In genomic region chr1:192512426-192513125, GRCh38 we compare ENCODE assay signal across 10 cellular contexts.
DNase-seq lines count a peak whose midpoint lies in the region; ATAC-seq, FAIRE-seq and TF ChIP-seq lines count a peak whose summit lies in the region.
"Had no signal": no experiment of that assay in that cellular context is flagged by ENCODE, and none has a peak within 500 bp of the region (broad histone marks: within the 10 kb centered on the region; RNA-seq: fewer than 3 reads in every experiment).

No MANE protein-coding gene starts in this region.

- H3K9me3 ChIP-seq in OCI-LY3 (ENCODE audit: insufficient read depth, low read length) (no peaks in the 10 kb centered on the region), right lobe of liver (no peaks in the 10 kb centered on the region), small intestine (ENCODE audit: control insufficient read depth, low read depth) (no peaks in the 10 kb centered on the region)

- H3K27me3 ChIP-seq in OCI-LY3 (ENCODE audit: low read depth, low read length) (no peaks in the 10 kb centered on the region), right lobe of liver (no peaks in the 10 kb centered on the region), small intestine (ENCODE audit: control insufficient read depth in 2 of 2, insufficient read depth in 2 of 2, low read length in 2 of 2) (no peaks in the 10 kb centered on the region)

- H3K9ac ChIP-seq in OCI-LY3 (ENCODE audit: low read length), result peak overlapping the region; percentile 26; the same call in 1 of the 2 replicates

- H2AFZ ChIP-seq in OCI-LY3 (ENCODE audit: low read depth, low read length), result no peak overlapping the region

- H3K79me2 ChIP-seq in OCI-LY3 (ENCODE audit: low read length), result no peaks in the 10 kb centered on the region

- DNase-seq in right lobe of liver, result peak in 2 of 3 donors; percentile 20 to 47
- no peak for DNase-seq in cortex of kidney (lab: John Stamatoyannopoulos, UW)
- DNase-seq in small intestine, result no peak
- no peak for DNase-seq in AG08396 (ENCODE audit: low spot score)
- DNase-seq in NCI-H187 treated with DMSO at 0.1 percent for 48 hours (lab: John Stamatoyannopoulos, UW), result no peak
- DNase-seq: AML-193; stimulated activated CD4-positive, alpha-beta T cell treated with anti-CD3 and anti-CD28 coated beads, Interleukin-15, amount 100 ng/mL, for 24 hours had no signal

- TF ChIP-seq CTCF in 22Rv1 (IDR thresholded peaks at IDR 0.05) (no peak), OCI-LY3 (IDR thresholded peaks at IDR 0.05; ENCODE audit: low read depth, low read length) (no peak), right lobe of liver (IDR thresholded peaks at IDR 0.05) (no peak)

- TF ChIP-seq POLR2A in right lobe of liver (IDR thresholded peaks at IDR 0.05), result no peak

- whole genome bisulfite sequencing in right lobe of liver (ENCODE audit: insufficient coverage, low coverage, low lambda C conversion rate, missing lambda C conversion rate), result 53% methylated on average over 2 of the region's 2 CpGs
- WGBS in small intestine, 3 donors, result 37 to 57% (median 54%) methylated on average over 2 of the region's 2 CpGs

- peak overlapping the region; percentile 60 for H3K4me2 ChIP-seq in OCI-LY3 (ENCODE audit: low read length)

- ATAC-seq in GM19395 (IDR thresholded peaks at IDR 0.05; ENCODE audit: unreplicated experiment), result peak; percentile 32
- ATAC-seq in right lobe of liver, result peak; percentile 54 to 75 (median 73)

- no peak for FAIRE-seq in small intestine (lab: Jason Lieb, UNC)

- H3K4me1 ChIP-seq in OCI-LY3 (ENCODE audit: low read length) (peaks cover 60% of the 10 kb centered on the region), right lobe of liver (no peaks in the 10 kb centered on the region), small intestine (ENCODE audit: control insufficient read depth in 2 of 2, insufficient read depth in 1 of 2, low read depth in 1 of 2, low read length in 1 of 2) (peaks cover 0 to 3% of the 10 kb centered on the region in 2 donors)

- H4K20me1 ChIP-seq in OCI-LY3 (ENCODE audit: insufficient read depth, low read length), result no peaks in the 10 kb centered on the region

- H3K36me3 ChIP-seq in OCI-LY3 (replicated peaks; ENCODE audit: low read depth, low read length) (no peaks in the 10 kb centered on the region), right lobe of liver (no peaks in the 10 kb centered on the region), small intestine (ENCODE audit: control insufficient read depth in 2 of 2, insufficient read depth in 2 of 2, low read length in 2 of 2) (no peaks in the 10 kb centered on the region)

- intact Hi-C loops in right lobe of liver (cut with DNase I), result no loop called here

- peak overlapping the region; percentile 43 for H3K4me3 ChIP-seq in OCI-LY3 (ENCODE audit: low read length)
- H3K4me3 ChIP-seq in right lobe of liver, result no peak overlapping the region
- H3K4me3 ChIP-seq in small intestine (ENCODE audit: low read depth in 1 of 2, low read length in 2 of 2), result no peak overlapping the region

- H3K27ac ChIP-seq in 22Rv1 (peak overlapping the region; percentile 9; the same call in 1 of the 2 replicates), OCI-LY3 (ENCODE audit: low read length) (peak overlapping the region; percentile 42), right lobe of liver (no peak overlapping the region), small intestine (ENCODE audit: low read depth in 1 of 2, low read length in 1 of 2) (peak overlapping the region in 1 of 2 donors; percentile 30)

Comparison
In these comparisons a context has a peak if more than half of its experiments do, and no peak if none do; other contexts are left out.
1. H3K27ac ChIP-seq: peak in 22Rv1 (single experiment) and OCI-LY3 (single experiment); none in right lobe of liver (0 of 3).
2. DNase-seq: peak in right lobe of liver (2 of 3); none in cortex of kidney (single experiment), small intestine (single experiment), AG08396 (single experiment) and NCI-H187 treated with DMSO at 0.1 percent for 48 hours (single experiment).